Comparison of ENCODE assay signal across 8 cellular contexts in genomic region chr2:38714891-38715418, GRCh38. TPM values are rescaled to one million over a fixed set of nuclear protein-coding genes. Genes with fewer than 3 reads are reported as not detected.
DNase-seq lines count a peak whose midpoint lies in the region; ATAC-seq, FAIRE-seq and TF ChIP-seq lines count a peak whose summit lies in the region.
"Not testable (repeated sequence)": the region's sequence is repeated elsewhere in the genome, so short reads cannot be mapped to it uniquely, and the experiment has no call there.

No MANE protein-coding gene starts in this region.

- TF ChIP-seq CTCF in CD8-positive, alpha-beta T cell (IDR thresholded peaks at IDR 0.05); GM12878 (IDR thresholded peaks at IDR 0.05 in 2 of 3, conservative IDR thresholded peaks at IDR 0.05 in 1 of 3; ENCODE audit: control insufficient read depth in 2 of 3, extremely low read depth in 1 of 3, insufficient read depth in 1 of 3, low read depth in 3 of 3, low read length in 3 of 3); type B pancreatic cell (conservative IDR thresholded peaks at IDR 0.05): not testable (repeated sequence)

- peak overlapping the region; percentile 18 for H3K27ac Mint-ChIP-seq in CD8-positive, alpha-beta T cell
- H3K27ac Mint-ChIP-seq in T-cell, result peak overlapping the region; percentile 77 to 79
- peak overlapping the region; percentile 85 for H3K27ac Mint-ChIP-seq in activated CD4-positive, alpha-beta T cell treated with anti-CD3 and anti-CD28 coated beads, Interleukin-2, amount 10 ng/mL, durations not matched to agents 24 days and 14 days
- peak overlapping the region; percentile 63 for H3K27ac Mint-ChIP-seq in activated CD8-positive, alpha-beta memory T cell treated with anti-CD3 and anti-CD28 coated beads, Interleukin-2, amount 10 ng/mL, durations not matched to agents 7 days and 5 days
- peak overlapping the region; percentile 74 for H3K27ac Mint-ChIP-seq in activated T-helper 2 cell treated with anti-CD3 and anti-CD28 coated beads, Interferon-gamma antibody, Interleukin-2, Interleukin-4, amounts not matched to agents 10 μg/mL and 5 μg/mL and 100 μg/mL, durations not matched to agents 14 hours and 24 hours and 36 hours
- H3K27ac Mint-ChIP-seq in natural killer cell treated with Interleukin-12 subunit alpha and Interleukin-12 subunit beta and Interleukin-15 and Interleukin-18, amount 100 ng/mL, for 72 hours, result peak overlapping the region in 1 of 2 donors; percentile 64
- peak overlapping the region; percentile 9 for H3K27ac Mint-ChIP-seq in type B pancreatic cell

- not testable (repeated sequence) for H3K27me3 Mint-ChIP-seq in CD8-positive, alpha-beta T cell (ENCODE audit: low read depth); T-cell; activated CD4-positive, alpha-beta T cell treated with anti-CD3 and anti-CD28 coated beads, Interleukin-2, amount 10 ng/mL, durations not matched to agents 24 days and 14 days; activated CD8-positive, alpha-beta memory T cell treated with anti-CD3 and anti-CD28 coated beads, Interleukin-2, amount 10 ng/mL, durations not matched to agents 7 days and 5 days; activated T-helper 2 cell treated with anti-CD3 and anti-CD28 coated beads, Interferon-gamma antibody, Interleukin-2, Interleukin-4, amounts not matched to agents 10 μg/mL and 5 μg/mL and 100 μg/mL, durations not matched to agents 14 hours and 24 hours and 36 hours (ENCODE audit: low read depth); natural killer cell treated with Interleukin-12 subunit alpha and Interleukin-12 subunit beta and Interleukin-15 and Interleukin-18, amount 100 ng/mL, for 72 hours; type B pancreatic cell

- peaks cover 19% of the 10 kb centered on the region for H3K36me3 Mint-ChIP-seq in CD8-positive, alpha-beta T cell
- H3K36me3 Mint-ChIP-seq in T-cell, result peaks cover 41% of the 10 kb centered on the region
- H3K36me3 Mint-ChIP-seq in activated CD4-positive, alpha-beta T cell treated with anti-CD3 and anti-CD28 coated beads, Interleukin-2, amount 10 ng/mL, durations not matched to agents 24 days and 14 days (ENCODE audit: low read depth), result peaks cover 68% of the 10 kb centered on the region
- peaks cover 71% of the 10 kb centered on the region for H3K36me3 Mint-ChIP-seq in activated CD8-positive, alpha-beta memory T cell treated with anti-CD3 and anti-CD28 coated beads, Interleukin-2, amount 10 ng/mL, durations not matched to agents 7 days and 5 days
- peaks cover 85% of the 10 kb centered on the region for H3K36me3 Mint-ChIP-seq in activated T-helper 2 cell treated with anti-CD3 and anti-CD28 coated beads, Interferon-gamma antibody, Interleukin-2, Interleukin-4, amounts not matched to agents 10 μg/mL and 5 μg/mL and 100 μg/mL, durations not matched to agents 14 hours and 24 hours and 36 hours (ENCODE audit: low read depth)
- H3K36me3 Mint-ChIP-seq in natural killer cell treated with Interleukin-12 subunit alpha and Interleukin-12 subunit beta and Interleukin-15 and Interleukin-18, amount 100 ng/mL, for 72 hours, result not testable (repeated sequence)
- peaks cover 10% of the 10 kb centered on the region for H3K36me3 Mint-ChIP-seq in type B pancreatic cell

- H3K9ac ChIP-seq in GM12878 (ENCODE audit: control insufficient read depth, insufficient read depth, low read length), result not testable (repeated sequence)

- H2AFZ ChIP-seq in GM12878 (ENCODE audit: control insufficient read depth, low read depth, low read length), result not testable (repeated sequence)

- not testable (repeated sequence) for H3K9me3 ChIP-seq in CD8-positive, alpha-beta T cell (ENCODE audit: low read length); GM12878 (replicated peaks; ENCODE audit: control insufficient read depth, insufficient read depth, low read length)

- WGBS in GM12878 (ENCODE audit: insufficient coverage, insufficient replicate concordance, low lambda C conversion rate, missing lambda C conversion rate), result 96% methylated on average over 1 of the region's 1 CpG

- not testable (repeated sequence) for DNase-seq in CD8-positive, alpha-beta T cell; T-cell; activated CD4-positive, alpha-beta T cell treated with anti-CD3 and anti-CD28 coated beads, Interleukin-2, amount 10 ng/mL, durations not matched to agents 24 days and 14 days; activated CD8-positive, alpha-beta memory T cell treated with anti-CD3 and anti-CD28 coated beads, Interleukin-2, amount 10 ng/mL, durations not matched to agents 7 days and 5 days; activated T-helper 2 cell treated with anti-CD3 and anti-CD28 coated beads, Interferon-gamma antibody, Interleukin-2, Interleukin-4, amounts not matched to agents 10 μg/mL and 5 μg/mL and 100 μg/mL, durations not matched to agents 14 hours and 24 hours and 36 hours (ENCODE audit: low spot score); GM12878 (ENCODE audit: low read depth, low spot score); natural killer cell treated with Interleukin-12 subunit alpha and Interleukin-12 subunit beta and Interleukin-15 and Interleukin-18, amount 100 ng/mL, for 72 hours (ENCODE audit: low spot score); type B pancreatic cell (ENCODE audit: extremely low spot score, unreplicated experiment)

- H3K36me3 ChIP-seq in CD8-positive, alpha-beta T cell (ENCODE audit: insufficient read depth, low read length); GM12878 (ENCODE audit: control insufficient read depth in 2 of 2, insufficient read depth in 2 of 2, low read length in 1 of 2): not testable (repeated sequence)

- H3K4me2 ChIP-seq in GM12878 (ENCODE audit: control insufficient read depth, insufficient read depth), result 0 out of 2 replicates have a peak overlapping the region, but pooled peaks have one; percentile 25

- H3K4me3 ChIP-seq in CD8-positive, alpha-beta T cell (ENCODE audit: low read depth, low read length); GM12878: not testable (repeated sequence)

- POLR2A ChIA-PET in CD8-positive, alpha-beta T cell (lab: Charles Lee), result interaction anchor here (0.6 kb wide), 1 partner anchor 26 kb away, joined by 5 read pairs; no protein-coding TSS in a partner anchor
- POLR2A ChIA-PET in T-cell (lab: Charles Lee); GM12878 (lab: Charles Lee): not testable (repeated sequence)

- not testable (repeated sequence) for H4K20me1 ChIP-seq in GM12878 (ENCODE audit: control insufficient read depth, insufficient read depth)

- SMC1A ChIA-PET in GM12878 (lab: Charles Lee; ENCODE audit: uncharacterized antibody, unreplicated experiment), result interaction anchor here (1.1 to 2.2 kb wide), 5 partner anchors 8 to 182 kb away, joined by 3 to 7 read pairs (median 4); no protein-coding TSS in a partner anchor

- intact Hi-C loops in CD8-positive, alpha-beta T cell (cut with DNase I, micrococcal nuclease); activated CD4-positive, alpha-beta T cell treated with anti-CD3 and anti-CD28 coated beads, Interleukin-2, amount 10 ng/mL, durations not matched to agents 24 days and 14 days (cut with micrococcal nuclease); activated T-helper 2 cell treated with anti-CD3 and anti-CD28 coated beads, Interferon-gamma antibody, Interleukin-2, Interleukin-4, amounts not matched to agents 10 μg/mL and 5 μg/mL and 100 μg/mL, durations not matched to agents 14 hours and 24 hours and 36 hours (cut with micrococcal nuclease); GM12878 (cut with micrococcal nuclease; ENCODE audit: unreplicated experiment): not testable (repeated sequence)

- CTCF ChIA-PET in CD8-positive, alpha-beta T cell (lab: Charles Lee), result interaction anchor here (1.3 kb wide), 1 partner anchor 133 kb away, joined by 6 read pairs; no protein-coding TSS in a partner anchor
- CTCF ChIA-PET in T-cell (lab: Charles Lee) (interaction anchor here in 1 of 2 donors (1.3 kb wide), 1 partner anchor 136 kb away, joined by 3 read pairs; no protein-coding TSS in a partner anchor), GM12878 (lab: Yijun Ruan, JAX) (interaction anchor here (1.6 to 2.5 kb wide), 3 partner anchors 10 to 133 kb away, joined by 5 to 9 read pairs (median 8); no protein-coding TSS in a partner anchor)
- CTCF ChIA-PET in activated CD8-positive, alpha-beta memory T cell treated with anti-CD3 and anti-CD28 coated beads, Interleukin-2, amount 10 ng/mL, durations not matched to agents 7 days and 5 days (lab: Charles Lee), result interaction anchor here (0.8 to 2.9 kb wide), 2 partner anchors 133 to 166 kb away, joined by 3 to 12 read pairs; no protein-coding TSS in a partner anchor

- not testable (repeated sequence) for TF ChIP-seq POLR2A in GM12878 (IDR thresholded peaks at IDR 0.05; ENCODE audit: low read depth, low read length)

- H3K9me3 Mint-ChIP-seq in CD8-positive, alpha-beta T cell; T-cell; activated CD4-positive, alpha-beta T cell treated with anti-CD3 and anti-CD28 coated beads, Interleukin-2, amount 10 ng/mL, durations not matched to agents 24 days and 14 days; activated CD8-positive, alpha-beta memory T cell treated with anti-CD3 and anti-CD28 coated beads, Interleukin-2, amount 10 ng/mL, durations not matched to agents 7 days and 5 days (ENCODE audit: low read depth); activated T-helper 2 cell treated with anti-CD3 and anti-CD28 coated beads, Interferon-gamma antibody, Interleukin-2, Interleukin-4, amounts not matched to agents 10 μg/mL and 5 μg/mL and 100 μg/mL, durations not matched to agents 14 hours and 24 hours and 36 hours; natural killer cell treated with Interleukin-12 subunit alpha and Interleukin-12 subunit beta and Interleukin-15 and Interleukin-18, amount 100 ng/mL, for 72 hours; type B pancreatic cell: not testable (repeated sequence)

- H3K27ac ChIP-seq in CD8-positive, alpha-beta T cell (ENCODE audit: low read depth, low read length); GM12878 (ENCODE audit: control insufficient read depth, insufficient read depth): not testable (repeated sequence)

- not testable (repeated sequence) for FAIRE-seq in GM12878 (lab: Jason Lieb, UNC)

- TF ChIP-seq RAD21 in GM12878 (IDR thresholded peaks at IDR 0.05; ENCODE audit: insufficient read depth, low read depth, low read length), result not testable (repeated sequence)

- peaks cover 18% of the 10 kb centered on the region for H3K4me1 Mint-ChIP-seq in CD8-positive, alpha-beta T cell (ENCODE audit: low read depth)
- peaks cover 17 to 53% (median 38%) of the 10 kb centered on the region in 3 donors for H3K4me1 Mint-ChIP-seq in T-cell
- H3K4me1 Mint-ChIP-seq in activated CD4-positive, alpha-beta T cell treated with anti-CD3 and anti-CD28 coated beads, Interleukin-2, amount 10 ng/mL, durations not matched to agents 24 days and 14 days, result peaks cover 50% of the 10 kb centered on the region
- peaks cover 45% of the 10 kb centered on the region for H3K4me1 Mint-ChIP-seq in activated CD8-positive, alpha-beta memory T cell treated with anti-CD3 and anti-CD28 coated beads, Interleukin-2, amount 10 ng/mL, durations not matched to agents 7 days and 5 days
- H3K4me1 Mint-ChIP-seq in activated T-helper 2 cell treated with anti-CD3 and anti-CD28 coated beads, Interferon-gamma antibody, Interleukin-2, Interleukin-4, amounts not matched to agents 10 μg/mL and 5 μg/mL and 100 μg/mL, durations not matched to agents 14 hours and 24 hours and 36 hours (ENCODE audit: low read depth), result peaks cover 42% of the 10 kb centered on the region
- peaks cover 10% of the 10 kb centered on the region in 2 donors for H3K4me1 Mint-ChIP-seq in natural killer cell treated with Interleukin-12 subunit alpha and Interleukin-12 subunit beta and Interleukin-15 and Interleukin-18, amount 100 ng/mL, for 72 hours (ENCODE audit: low read depth in 2 of 2)
- H3K4me1 Mint-ChIP-seq in type B pancreatic cell (ENCODE audit: unreplicated experiment), result not testable (repeated sequence)

- RAD21 ChIA-PET in GM12878 (lab: Charles Lee; ENCODE audit: unreplicated experiment), result interaction anchor here (2.0 to 2.1 kb wide), 2 partner anchors 7 to 110 kb away, joined by 7 to 8 read pairs; no protein-coding TSS in a partner anchor

- not testable (repeated sequence) for H3K27me3 ChIP-seq in CD8-positive, alpha-beta T cell (ENCODE audit: insufficient read depth, low read length); GM12878 (replicated peaks in 1 of 2; ENCODE audit: control insufficient read depth in 2 of 2, insufficient read depth in 2 of 2, low read length in 1 of 2)

- BruUV-seq in GM12878 (replicated peaks; lab: Mats Ljungman, UMichigan), result not testable (repeated sequence)

- ATAC-seq in CD8-positive, alpha-beta T cell; T-cell (replicated peaks in 1 of 4); GM12878: not testable (repeated sequence)
- peak; percentile 33 for ATAC-seq in activated CD8-positive, alpha-beta memory T cell treated with anti-CD3 and anti-CD28 coated beads, Interleukin-2, amount 10 ng/mL, durations not matched to agents 7 days and 5 days
- peak in 1 of 2 donors; percentile 36 for ATAC-seq in natural killer cell treated with Interleukin-12 subunit alpha and Interleukin-12 subunit beta and Interleukin-15 and Interleukin-18, amount 100 ng/mL, for 72 hours

- H3K4me3 Mint-ChIP-seq in CD8-positive, alpha-beta T cell; T-cell; activated CD8-positive, alpha-beta memory T cell treated with anti-CD3 and anti-CD28 coated beads, Interleukin-2, amount 10 ng/mL, durations not matched to agents 7 days and 5 days; activated T-helper 2 cell treated with anti-CD3 and anti-CD28 coated beads, Interferon-gamma antibody, Interleukin-2, Interleukin-4, amounts not matched to agents 10 μg/mL and 5 μg/mL and 100 μg/mL, durations not matched to agents 14 hours and 24 hours and 36 hours (ENCODE audit: low read depth); type B pancreatic cell: not testable (repeated sequence)
- H3K4me3 Mint-ChIP-seq in activated CD4-positive, alpha-beta T cell treated with anti-CD3 and anti-CD28 coated beads, Interleukin-2, amount 10 ng/mL, durations not matched to agents 24 days and 14 days, result peak overlapping the region; percentile 6
- peak overlapping the region; percentile 1 for H3K4me3 Mint-ChIP-seq in natural killer cell treated with Interleukin-12 subunit alpha and Interleukin-12 subunit beta and Interleukin-15 and Interleukin-18, amount 100 ng/mL, for 72 hours

- H3K4me1 ChIP-seq in CD8-positive, alpha-beta T cell (ENCODE audit: insufficient read depth, low read length); GM12878 (ENCODE audit: control insufficient read depth, insufficient read depth, low read length): not testable (repeated sequence)

- in situ Hi-C loops in GM12878 (cut with MboI), result not testable (repeated sequence)

- TF ChIP-seq EP300 in GM12878 (IDR thresholded peaks at IDR 0.05; ENCODE audit: borderline replicate concordance in 1 of 2, control insufficient read depth in 1 of 2, low read depth in 2 of 2, low read length in 2 of 2), result not testable (repeated sequence)

- H3K79me2 ChIP-seq in GM12878 (ENCODE audit: control insufficient read depth, insufficient read depth, low read length), result not testable (repeated sequence)

RNA-seq across cellular contexts. Expression of gene SRSF7, which starts 36.2 kb away (rescaled TPM):
- 100 to 1,000 TPM; 607 to 608 TPM for total RNA-seq in CD8-positive, alpha-beta T cell
- total RNA-seq in T-cell (100 to 1,000 TPM; 252 to 649 (median 265) TPM), GM12878 (2014; rRNA removed) (205 and 241 TPM in 2 replicates), GM12878 (2014; rRNA removed; fragmentation: Illumina TruSeq; extraction: Trizol) (352 and 361 TPM in 2 replicates), GM12878 (2021) (275 and 278 TPM in 2 replicates), type B pancreatic cell (ENCODE audit: low replicate concordance) (176 and 248 TPM in 2 replicates)
- total RNA-seq in activated CD4-positive, alpha-beta T cell treated with anti-CD3 and anti-CD28 coated beads, Interleukin-2, amount 10 ng/mL, durations not matched to agents 24 days and 14 days, result 415 and 419 TPM in 2 replicates
- total RNA-seq in activated CD8-positive, alpha-beta memory T cell treated with anti-CD3 and anti-CD28 coated beads, Interleukin-2, amount 10 ng/mL, durations not matched to agents 7 days and 5 days, result 100 to 1,000 TPM; 362 to 378 TPM
- total RNA-seq in activated T-helper 2 cell treated with anti-CD3 and anti-CD28 coated beads, Interferon-gamma antibody, Interleukin-2, Interleukin-4, amounts not matched to agents 10 μg/mL and 5 μg/mL and 100 μg/mL, durations not matched to agents 14 hours and 24 hours and 36 hours, result 401 and 406 TPM in 2 replicates
- total RNA-seq in GM12878 (2013; cell fraction: nucleolus; rRNA removed), result 134 and 148 TPM in 2 replicates
- polyA plus RNA-seq in GM12878 (2011; ENCODE audit: low read depth), result 276 TPM
- polyA plus RNA-seq in GM12878 (2011; rRNA removed) (538 and 623 TPM in 2 replicates), GM12878 (2014; fragmentation: Illumina TruSeq; extraction: Trizol) (315 and 320 TPM in 2 replicates), GM12878 (2014; fragmentation: Nextera tagmentation; extraction: Ambion mirVana) (100 to 1,000 TPM; 753 to 785 TPM), GM12878 (2014; rRNA removed) (282 and 313 TPM in 2 replicates), GM12878 (2016; fragmentation: Nextera tagmentation; extraction: Ambion mirVana) (100 to 1,000 TPM; 456 to 494 TPM)
- 201 and 240 TPM in 2 replicates for polyA plus RNA-seq in GM12878 (2011; cell fraction: cytosol; rRNA removed)
- polyA plus RNA-seq in GM12878 (2011; cell fraction: nucleus; rRNA removed), result 731 and 872 TPM in 2 replicates
- 229 and 278 TPM in 2 replicates for polyA plus RNA-seq in GM12878 (2012)
- 221 and 363 TPM in 2 replicates for polyA minus RNA-seq in GM12878 (2011; rRNA and poly(A)+ RNA removed)
- 54.8 and 70.5 TPM in 2 replicates for polyA minus RNA-seq in GM12878 (2011; cell fraction: cytosol; rRNA and poly(A)+ RNA removed)
- 117 and 178 TPM in 2 replicates for polyA minus RNA-seq in GM12878 (2011; cell fraction: nucleus; rRNA and poly(A)+ RNA removed)
- total RNA-seq in natural killer cell treated with Interleukin-12 subunit alpha and Interleukin-12 subunit beta and Interleukin-15 and Interleukin-18, amount 100 ng/mL, for 72 hours, result 100 to 1,000 TPM; 238 to 389 TPM

RNA-seq across cellular contexts. Expression of gene GALM, which starts 49.0 kb away (rescaled TPM):
- total RNA-seq in CD8-positive, alpha-beta T cell, result 1 to 10 TPM; 4.4 to 4.7 TPM
- total RNA-seq in T-cell, result 10 to 100 TPM; 14.3 to 29.4 (median 17.3) TPM
- 56.0 and 57.4 TPM in 2 replicates for total RNA-seq in activated CD4-positive, alpha-beta T cell treated with anti-CD3 and anti-CD28 coated beads, Interleukin-2, amount 10 ng/mL, durations not matched to agents 24 days and 14 days
- total RNA-seq in activated CD8-positive, alpha-beta memory T cell treated with anti-CD3 and anti-CD28 coated beads, Interleukin-2, amount 10 ng/mL, durations not matched to agents 7 days and 5 days, result 10 to 100 TPM; 67.1 to 86.0 TPM
- 42.1 and 43.0 TPM in 2 replicates for total RNA-seq in activated T-helper 2 cell treated with anti-CD3 and anti-CD28 coated beads, Interferon-gamma antibody, Interleukin-2, Interleukin-4, amounts not matched to agents 10 μg/mL and 5 μg/mL and 100 μg/mL, durations not matched to agents 14 hours and 24 hours and 36 hours
- 17.5 and 23.2 TPM in 2 replicates for total RNA-seq in GM12878 (2013; cell fraction: nucleolus; rRNA removed)
- 1.1 and 1.6 TPM in 2 replicates for total RNA-seq in GM12878 (2014; rRNA removed)
- total RNA-seq in GM12878 (2014; rRNA removed; fragmentation: Illumina TruSeq; extraction: Trizol), result 0.83 and 1.1 TPM in 2 replicates
- 1.1 and 1.8 TPM in 2 replicates for total RNA-seq in GM12878 (2021)
- polyA plus RNA-seq in GM12878 (2011; ENCODE audit: low read depth), result 7.8 TPM
- 1.7 and 1.9 TPM in 2 replicates for polyA plus RNA-seq in GM12878 (2011; rRNA removed)
- 1.3 and 1.4 TPM in 2 replicates for polyA plus RNA-seq in GM12878 (2011; cell fraction: cytosol; rRNA removed)
- 0.34 and 0.66 TPM in 2 replicates for polyA plus RNA-seq in GM12878 (2011; cell fraction: nucleus; rRNA removed)
- polyA plus RNA-seq in GM12878 (2012), result 4.3 and 8.5 TPM in 2 replicates
- polyA plus RNA-seq in GM12878 (2014; fragmentation: Illumina TruSeq; extraction: Trizol), result 0.74 and 1.4 TPM in 2 replicates
- 1 to 10 TPM; 1.5 to 1.7 TPM for polyA plus RNA-seq in GM12878 (2014; fragmentation: Nextera tagmentation; extraction: Ambion mirVana)
- 1.1 and 2.0 TPM in 2 replicates for polyA plus RNA-seq in GM12878 (2014; rRNA removed)
- polyA plus RNA-seq in GM12878 (2016; fragmentation: Nextera tagmentation; extraction: Ambion mirVana), result 1 to 10 TPM; 3.9 to 4.0 TPM
- 1.4 and 2.0 TPM in 2 replicates for polyA minus RNA-seq in GM12878 (2011; rRNA and poly(A)+ RNA removed)
- polyA minus RNA-seq in GM12878 (2011; cell fraction: cytosol; rRNA and poly(A)+ RNA removed), result 0.94 TPM in 1 of 2 replicates, not detected in the other
- polyA minus RNA-seq in GM12878 (2011; cell fraction: nucleus; rRNA and poly(A)+ RNA removed), result 1.1 TPM in 2 replicates
- 10 to 100 TPM; 19.9 to 50.0 TPM for total RNA-seq in natural killer cell treated with Interleukin-12 subunit alpha and Interleukin-12 subunit beta and Interleukin-15 and Interleukin-18, amount 100 ng/mL, for 72 hours
- 14.0 and 16.1 TPM in 2 replicates for total RNA-seq in type B pancreatic cell (ENCODE audit: low replicate concordance)
